In genomic region chr2:158464426-158465281, GRCh38 we compare ENCODE assay signal across 8 cellular contexts. TPM values are rescaled to one million over a fixed set of nuclear protein-coding genes. Genes with fewer than 3 reads are reported as not detected.
DNase-seq lines count a peak whose midpoint lies in the region; ATAC-seq, FAIRE-seq and TF ChIP-seq lines count a peak whose summit lies in the region.

No MANE protein-coding gene starts in this region.

- H3K36me3 ChIP-seq in MM.1S (replicated peaks; ENCODE audit: insufficient read depth, low read length) = no peaks in the 10 kb centered on the region
- no peaks in the 10 kb centered on the region for H3K36me3 ChIP-seq in bronchial epithelial cell (ENCODE audit: control insufficient read depth, insufficient read depth, low read length)
- H3K36me3 ChIP-seq in parathyroid adenoma (ENCODE audit: control insufficient read depth, insufficient read depth, low read length) = no peaks in the 10 kb centered on the region

- peaks cover 83% of the 10 kb centered on the region for H3K79me2 ChIP-seq in MM.1S (ENCODE audit: low read length)
- H3K79me2 ChIP-seq in parathyroid adenoma = peaks cover 52% of the 10 kb centered on the region

- no peaks in the 10 kb centered on the region for H3K9me2 ChIP-seq in MM.1S (replicated peaks; ENCODE audit: insufficient read depth, low read length)

- H3F3A ChIP-seq in MM.1S (ENCODE audit: insufficient read depth, low read length) = no peaks in the 10 kb centered on the region

- peak; percentile 60 for ATAC-seq in GM21737 (IDR thresholded peaks at IDR 0.05; ENCODE audit: unreplicated experiment)

- no peaks in the 10 kb centered on the region for H3K27me3 ChIP-seq in MM.1S (replicated peaks; ENCODE audit: insufficient read depth, low read length)
- no peaks in the 10 kb centered on the region for H3K27me3 ChIP-seq in bronchial epithelial cell (ENCODE audit: control insufficient read depth, insufficient read depth, low read length)
- H3K27me3 ChIP-seq in parathyroid adenoma (ENCODE audit: control insufficient read depth, insufficient read depth, low read length) = no peaks in the 10 kb centered on the region

- FAIRE-seq in bronchial epithelial cell (lab: Jason Lieb, UNC) = no peak

- H3K4me1 ChIP-seq in MM.1S (ENCODE audit: low read length) (0 out of 2 replicates have a peak, but pooled peaks cover 4% of the 10 kb centered on the region), parathyroid adenoma (peaks cover 16% of the 10 kb centered on the region)

- H3K9ac ChIP-seq in MM.1S (ENCODE audit: low read length) (no peak overlapping the region), parathyroid adenoma (no peak overlapping the region)

- peak; percentile 26 for DNase-seq in NCI-H2171 treated with DMSO at 0.1 percent for 48 hours (lab: John Stamatoyannopoulos, UW)
- DNase-seq in NCI-H2171 (lab: John Stamatoyannopoulos, UW) = no peak
- peak; percentile 35 for DNase-seq in MM.1S
- peak; percentile 19 for DNase-seq in bronchial epithelial cell (ENCODE audit: low read depth)
- no peak for DNase-seq in GOT3 (lab: John Stamatoyannopoulos, UW)
- DNase-seq in Ammon's horn (ENCODE audit: low spot score) = no peak

- H4K20me1 ChIP-seq in MM.1S (ENCODE audit: insufficient read depth, low read length) = no peaks in the 10 kb centered on the region

- H2AFZ ChIP-seq in MM.1S (ENCODE audit: low read length) (no peak overlapping the region), parathyroid adenoma (no peak overlapping the region)

- no peak overlapping the region for H3K27ac ChIP-seq in MM.1S (ENCODE audit: low read length)
- H3K27ac ChIP-seq in parathyroid adenoma = no peak overlapping the region

- H3K4me2 ChIP-seq in MM.1S (ENCODE audit: low read depth, low read length) (no peak overlapping the region), parathyroid adenoma (ENCODE audit: low read length) (no peak overlapping the region)

- TF ChIP-seq CTCF in MM.1S (IDR thresholded peaks at IDR 0.05; ENCODE audit: low read length) (peak; percentile 65), bronchial epithelial cell (IDR thresholded peaks at IDR 0.05; ENCODE audit: insufficient read depth, low read length, severe bottlenecking) (peak; percentile 42), parathyroid adenoma (IDR thresholded peaks at IDR 0.05) (peak; percentile 40)

- H3K4me3 ChIP-seq in MM.1S (ENCODE audit: low read length) (no peak overlapping the region), bronchial epithelial cell (ENCODE audit: low read depth, low read length) (no peak overlapping the region), parathyroid adenoma (ENCODE audit: low read depth, low read length) (no peak overlapping the region)

- no peaks in the 10 kb centered on the region for H3K9me3 ChIP-seq in MM.1S (replicated peaks; ENCODE audit: insufficient read depth, low read length)
- H3K9me3 ChIP-seq in parathyroid adenoma (ENCODE audit: control insufficient read depth, low read length) = no peaks in the 10 kb centered on the region

RNA-seq across cellular contexts. Expression of gene PKP4, which starts 7.9 kb away (rescaled TPM):
- 41.6 and 54.3 TPM in 2 replicates for total RNA-seq in bronchial epithelial cell

RNA-seq across cellular contexts. Expression of gene CCDC148, which starts 8.1 kb away (rescaled TPM):
- total RNA-seq in bronchial epithelial cell = 0.13 and 0.26 TPM in 2 replicates

Comparison
In these comparisons a context has a peak if more than half of its experiments do, and no peak if none do; other contexts are left out.
1. DNase-seq: peak in NCI-H2171 treated with DMSO at 0.1 percent for 48 hours (single experiment), MM.1S (single experiment) and bronchial epithelial cell (single experiment); none in NCI-H2171 (single experiment), GOT3 (single experiment) and Ammon's horn (single experiment).
2. Peak in every context shown above with its lines, with median percentiles within 50 percentile points of each other: CTCF ChIP-seq.